ENCODE assay signal across 22 cellular contexts in the genomic region with DNA sequence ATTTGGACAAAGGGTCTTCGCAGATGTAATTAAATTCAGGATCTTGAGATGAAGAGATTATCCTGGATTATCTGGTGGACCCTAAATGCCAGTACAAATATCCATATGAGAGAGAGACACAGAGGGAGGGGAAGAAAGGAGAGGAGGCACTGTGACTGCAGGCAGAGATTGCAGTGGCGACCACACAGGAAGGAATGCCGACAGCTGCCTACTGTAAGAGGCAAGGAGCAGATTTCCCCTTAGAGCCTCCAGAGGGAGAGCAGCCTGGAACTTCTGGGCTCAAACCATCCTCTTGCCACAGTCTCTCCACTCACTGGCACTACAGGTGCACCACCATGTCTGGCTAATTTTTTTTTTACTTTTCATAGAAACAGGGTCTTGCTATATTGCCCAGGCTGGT.
"Had no signal": no experiment of that assay in that cellular context is flagged by ENCODE, and none has a peak within 500 bp of the region (broad histone marks: within the 10 kb centered on the region; RNA-seq: fewer than 3 reads in every experiment).

No MANE protein-coding gene starts in this region.

- DNase-seq: activated CD4-positive, alpha-beta T cell treated with anti-CD3 and anti-CD28 coated beads, Interleukin-2, amount 10 ng/mL, durations not matched to agents 7 days and 5 days; activated CD8-positive, alpha-beta T cell treated with anti-CD3 and anti-CD28 coated beads, Interleukin-2, amount 10 ng/mL, durations not matched to agents 7 days and 5 days; activated naive CD4-positive, alpha-beta T cell treated with anti-CD3 and anti-CD28 coated beads, Interleukin-2, amount 10 ng/mL, durations not matched to agents 7 days and 5 days; activated naive CD8-positive, alpha-beta T cell treated with anti-CD3 and anti-CD28 coated beads, Interleukin-2, amount 50 U/mL, for 24 hours; activated T-cell treated with anti-CD3 and anti-CD28 coated beads, Interleukin-2, amount 50 U/mL, for 4 hours; aorta; brain microvascular endothelial cell; central memory CD4-positive, alpha-beta T cell; dorsolateral prefrontal cortex; foreskin fibroblast; hippocampal formation; kidney glomerular epithelial cell; left ventricle myocardium inferior; nucleus accumbens; stimulated activated naive CD4-positive, alpha-beta T cell; T-helper 1 cell; T-helper 9 cell; thyroid gland had no signal

- H3K27ac ChIP-seq: brain microvascular endothelial cell, dorsolateral prefrontal cortex, epithelial cell of prostate, left ventricle myocardium inferior, thyroid gland, vagina had no signal

- H3K27me3 ChIP-seq: brain microvascular endothelial cell, thyroid gland, vagina had no signal

- H3K36me3 ChIP-seq: brain microvascular endothelial cell, left ventricle myocardium inferior, thyroid gland, vagina had no signal

- H3K4me1 ChIP-seq: left ventricle myocardium inferior, thyroid gland, vagina had no signal

- H3K9me3 ChIP-seq: thyroid gland, vagina had no signal

- ATAC-seq: activated CD8-positive, alpha-beta T cell treated with anti-CD3 and anti-CD28 coated beads, Interleukin-2, amount 10 ng/mL, durations not matched to agents 7 days and 5 days; activated naive CD8-positive, alpha-beta T cell treated with anti-CD3 and anti-CD28 coated beads, Interleukin-2, amount 50 U/mL, for 24 hours; activated T-cell treated with anti-CD3 and anti-CD28 coated beads, Interleukin-2, amount 50 U/mL, for 4 hours; natural killer cell treated with Interleukin-12 subunit alpha and Interleukin-12 subunit beta and Interleukin-15 and Interleukin-18, amount 100 ng/mL, for 72 hours; sciatic nerve had no signal

- H3K4me3 ChIP-seq: dorsolateral prefrontal cortex, left ventricle myocardium inferior, thyroid gland, vagina had no signal
